Comparison of ENCODE assay signal across 15 cellular contexts in the genomic region with DNA sequence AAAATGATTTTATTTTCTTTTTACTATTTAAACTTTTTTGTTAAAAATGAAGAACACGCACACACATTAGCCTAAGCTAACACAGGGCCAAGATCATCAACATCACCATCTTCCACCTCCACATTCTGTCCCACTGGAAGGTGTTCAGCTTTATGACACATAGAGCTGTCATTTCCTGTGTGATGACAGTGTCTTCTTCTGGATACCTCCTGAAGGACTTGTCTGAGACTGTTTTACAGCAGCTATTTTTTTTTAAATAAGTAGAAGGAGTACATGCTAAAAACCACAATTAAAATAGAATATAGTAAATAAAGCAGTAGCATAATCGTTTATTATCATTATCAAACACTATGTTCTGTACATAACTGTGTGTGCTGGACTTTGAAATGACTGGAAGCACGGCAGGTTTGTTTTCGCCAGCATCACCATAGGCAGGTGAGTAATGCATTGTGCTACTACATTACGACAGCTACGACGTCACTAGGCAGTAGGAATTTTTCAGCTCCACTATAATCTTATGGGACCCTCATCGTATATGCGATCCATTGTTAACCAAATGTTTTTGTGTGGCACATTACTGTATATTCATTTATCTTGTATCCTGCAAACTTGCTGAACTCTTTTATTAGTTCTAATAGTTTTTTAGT.
DNase-seq lines count a peak whose midpoint lies in the region; ATAC-seq and TF ChIP-seq lines count a peak whose summit lies in the region.
"Had no signal": no experiment of that assay in that cellular context is flagged by ENCODE, and none has a peak within 500 bp of the region (broad histone marks: within the 10 kb centered on the region; RNA-seq: fewer than 3 reads in every experiment).

No MANE protein-coding gene starts in this region.

- H3K9me2 ChIP-seq in PC-9 (ENCODE audit: insufficient read depth), result no peaks in the 10 kb centered on the region

- H3K36me3 ChIP-seq in PC-9 (ENCODE audit: low read depth) (no peaks in the 10 kb centered on the region), smooth muscle cell (ENCODE audit: low read depth) (no peaks in the 10 kb centered on the region)

- H3F3A ChIP-seq in PC-9 (ENCODE audit: insufficient read depth, low read depth) (peaks cover 8% of the 10 kb centered on the region), smooth muscle cell (ENCODE audit: low read depth) (no peaks in the 10 kb centered on the region)

- H3K27me3 ChIP-seq in PC-9 (ENCODE audit: insufficient read depth, low read depth) (no peaks in the 10 kb centered on the region), smooth muscle cell (ENCODE audit: low read depth) (peaks cover 12% of the 10 kb centered on the region)

- H3K4me1 ChIP-seq in PC-9 (replicated peaks; ENCODE audit: insufficient read depth) (peaks cover 5% of the 10 kb centered on the region; the same call in 1 of the 2 replicates), smooth muscle cell (ENCODE audit: low read depth) (peaks cover 8% of the 10 kb centered on the region)

- CTCF ChIA-PET in activated CD4-positive, alpha-beta T cell treated with anti-CD3 and anti-CD28 coated beads for 36 hours (lab: Charles Lee), result interaction anchor here (0.8 kb wide), 1 partner anchor 86 kb away, joined by 3 read pairs; no protein-coding TSS in a partner anchor
- CTCF ChIA-PET in PC-9 (lab: Charles Lee), result interaction anchor here (0.6 kb wide), 1 partner anchor 701 kb away, joined by 6 read pairs; no protein-coding TSS in a partner anchor

- H3K4me3 Mint-ChIP-seq in activated CD4-positive, alpha-beta T cell treated with anti-CD3 and anti-CD28 coated beads for 36 hours, result no peak overlapping the region
- H3K4me3 Mint-ChIP-seq in type B pancreatic cell, result no peak overlapping the region
- no peak overlapping the region for H3K4me3 Mint-ChIP-seq in activated T-helper 1 cell treated with anti-CD3 and anti-CD28 coated beads, Interleukin-12 subunit alpha, Interleukin-12 subunit beta, Interleukin-2, Interleukin-4 antibody, amounts not matched to agents 30 ng/mL and 10 ng/mL and 1 ng/mL, durations not matched to agents 14 hours and 24 hours and 36 hours
- H3K4me3 Mint-ChIP-seq: activated B cell treated with CpG ODN at 0.5 μM for 24 hours; dendritic cell treated with granulocyte-macrophage colony-stimulating factor and Interleukin-4, amounts not matched to agents 40 ng/mL and 50 ng/mL, for 4 days had no signal

- H3K27ac ChIP-seq in PC-9 (no peak overlapping the region), epithelial cell of prostate (peak overlapping the region; percentile 82), smooth muscle cell (ENCODE audit: low read depth) (peak overlapping the region; percentile 21)
- H3K27ac ChIP-seq: HL-60 had no signal

- no peak for TF ChIP-seq CTCF in PC-9 (conservative IDR thresholded peaks at IDR 0.05)
- TF ChIP-seq CTCF in smooth muscle cell (IDR thresholded peaks at IDR 0.05; ENCODE audit: borderline replicate concordance, insufficient read depth, poor library complexity, severe bottlenecking), result no peak
- TF ChIP-seq CTCF in type B pancreatic cell (conservative IDR thresholded peaks at IDR 0.05), result no peak

- H3K4me2 ChIP-seq in PC-9 (peak overlapping the region; percentile 21), smooth muscle cell (no peak overlapping the region)

- WGBS in smooth muscle cell (ENCODE audit: low lambda C conversion rate), result 80% methylated on average over 9 of the region's 9 CpGs

- H4K20me1 ChIP-seq in PC-9 (ENCODE audit: insufficient read depth) (no peaks in the 10 kb centered on the region), smooth muscle cell (ENCODE audit: low read depth) (no peaks in the 10 kb centered on the region)

- H3K27ac Mint-ChIP-seq in activated CD4-positive, alpha-beta T cell treated with anti-CD3 and anti-CD28 coated beads for 36 hours, result no peak overlapping the region
- no peak overlapping the region for H3K27ac Mint-ChIP-seq in type B pancreatic cell
- H3K27ac Mint-ChIP-seq in activated T-helper 1 cell treated with anti-CD3 and anti-CD28 coated beads, Interleukin-12 subunit alpha, Interleukin-12 subunit beta, Interleukin-2, Interleukin-4 antibody, amounts not matched to agents 30 ng/mL and 10 ng/mL and 1 ng/mL, durations not matched to agents 14 hours and 24 hours and 36 hours, result no peak overlapping the region
- H3K27ac Mint-ChIP-seq: activated B cell treated with CpG ODN at 0.5 μM for 24 hours; dendritic cell treated with granulocyte-macrophage colony-stimulating factor and Interleukin-4, amounts not matched to agents 40 ng/mL and 50 ng/mL, for 4 days had no signal

- no peak overlapping the region for H3K9ac ChIP-seq in smooth muscle cell (ENCODE audit: low read depth)

- no TSS peak for BruUV-seq in PC-9 (replicated peaks; lab: Mats Ljungman, UMichigan)

- H2AFZ ChIP-seq in PC-9 (no peak overlapping the region), smooth muscle cell (ENCODE audit: low read depth) (no peak overlapping the region)

- H3K9me3 ChIP-seq in PC-9 (ENCODE audit: insufficient read depth, low read depth), result no peaks in the 10 kb centered on the region
- no peaks in the 10 kb centered on the region for H3K9me3 ChIP-seq in smooth muscle cell (replicated peaks; ENCODE audit: low read depth)

- intact Hi-C loops in activated CD4-positive, alpha-beta T cell treated with anti-CD3 and anti-CD28 coated beads for 36 hours (cut with DNase I, micrococcal nuclease), result no loop called here
- intact Hi-C loops in PC-9 (cut with micrococcal nuclease; ENCODE audit: unreplicated experiment), result loop anchor here (10.0 kb wide), 1 partner anchor 190 kb away; a partner anchor contains a TSS
- intact Hi-C loops in activated T-helper 1 cell treated with anti-CD3 and anti-CD28 coated beads, Interleukin-12 subunit alpha, Interleukin-12 subunit beta, Interleukin-2, Interleukin-4 antibody, amounts not matched to agents 30 ng/mL and 10 ng/mL and 1 ng/mL, durations not matched to agents 14 hours and 24 hours and 36 hours (cut with micrococcal nuclease), result no loop called here

- H3K27me3 Mint-ChIP-seq in activated CD4-positive, alpha-beta T cell treated with anti-CD3 and anti-CD28 coated beads for 36 hours, result peaks cover 43% of the 10 kb centered on the region
- peaks cover 22% of the 10 kb centered on the region for H3K27me3 Mint-ChIP-seq in type B pancreatic cell
- H3K27me3 Mint-ChIP-seq in activated T-helper 1 cell treated with anti-CD3 and anti-CD28 coated beads, Interleukin-12 subunit alpha, Interleukin-12 subunit beta, Interleukin-2, Interleukin-4 antibody, amounts not matched to agents 30 ng/mL and 10 ng/mL and 1 ng/mL, durations not matched to agents 14 hours and 24 hours and 36 hours (ENCODE audit: insufficient read depth), result peaks cover 44% of the 10 kb centered on the region

- ATAC-seq in activated CD4-positive, alpha-beta T cell treated with anti-CD3 and anti-CD28 coated beads for 36 hours, result peak; percentile 90

- H3K79me2 ChIP-seq in PC-9 (ENCODE audit: low read depth) (no peaks in the 10 kb centered on the region), smooth muscle cell (ENCODE audit: low read depth) (no peaks in the 10 kb centered on the region)

- POLR2A ChIA-PET in activated CD4-positive, alpha-beta T cell treated with anti-CD3 and anti-CD28 coated beads for 36 hours (lab: Charles Lee), result no interaction called here
- POLR2A ChIA-PET in PC-9 (lab: Charles Lee; ENCODE audit: unreplicated experiment), result interaction anchor here (0.5 kb wide), 1 partner anchor 165 kb away, joined by 3 read pairs; no protein-coding TSS in a partner anchor

- H3K4me3 ChIP-seq in PC-9 (no peak overlapping the region; the same call in 1 of the 2 replicates), smooth muscle cell (no peak overlapping the region)

- peaks cover 2% of the 10 kb centered on the region for H3K4me1 Mint-ChIP-seq in activated CD4-positive, alpha-beta T cell treated with anti-CD3 and anti-CD28 coated beads for 36 hours
- H3K4me1 Mint-ChIP-seq in type B pancreatic cell (ENCODE audit: unreplicated experiment), result peaks cover 7% of the 10 kb centered on the region
- H3K4me1 Mint-ChIP-seq in activated T-helper 1 cell treated with anti-CD3 and anti-CD28 coated beads, Interleukin-12 subunit alpha, Interleukin-12 subunit beta, Interleukin-2, Interleukin-4 antibody, amounts not matched to agents 30 ng/mL and 10 ng/mL and 1 ng/mL, durations not matched to agents 14 hours and 24 hours and 36 hours (ENCODE audit: low read depth), result peaks cover 4% of the 10 kb centered on the region

- no peak for DNase-seq in activated CD4-positive, alpha-beta T cell treated with anti-CD3 and anti-CD28 coated beads for 36 hours
- no peak for DNase-seq in activated CD4-positive, alpha-beta T cell treated with anti-CD3 and anti-CD28 coated beads for 48 hours
- DNase-seq in PC-9 (peak in 1 of 2 experiments; percentile 47), epithelial cell of prostate (ENCODE audit: low read depth, low spot score) (peak; percentile 74), smooth muscle cell (lab: John Stamatoyannopoulos, UW; ENCODE audit: unreplicated experiment) (no peak), type B pancreatic cell (ENCODE audit: extremely low spot score, unreplicated experiment) (no peak), RPMI8226 (no peak)
- DNase-seq in activated T-helper 1 cell treated with anti-CD3 and anti-CD28 coated beads, Interleukin-12 subunit alpha, Interleukin-12 subunit beta, Interleukin-2, Interleukin-4 antibody, amounts not matched to agents 30 ng/mL and 10 ng/mL and 1 ng/mL, durations not matched to agents 14 hours and 24 hours and 36 hours (ENCODE audit: low spot score), result no peak
- DNase-seq: activated B cell treated with CpG ODN at 0.5 μM for 24 hours, amniotic stem cell, COR-L47, MM.1S, NCI-H2171 had no signal

- no peaks in the 10 kb centered on the region for H3K36me3 Mint-ChIP-seq in activated CD4-positive, alpha-beta T cell treated with anti-CD3 and anti-CD28 coated beads for 36 hours (ENCODE audit: low read depth)
- no peaks in the 10 kb centered on the region for H3K36me3 Mint-ChIP-seq in type B pancreatic cell
- H3K36me3 Mint-ChIP-seq in activated T-helper 1 cell treated with anti-CD3 and anti-CD28 coated beads, Interleukin-12 subunit alpha, Interleukin-12 subunit beta, Interleukin-2, Interleukin-4 antibody, amounts not matched to agents 30 ng/mL and 10 ng/mL and 1 ng/mL, durations not matched to agents 14 hours and 24 hours and 36 hours (ENCODE audit: low read depth), result no peaks in the 10 kb centered on the region

- H3K9me3 Mint-ChIP-seq in activated CD4-positive, alpha-beta T cell treated with anti-CD3 and anti-CD28 coated beads for 36 hours (ENCODE audit: low read depth), result no peaks in the 10 kb centered on the region
- no peaks in the 10 kb centered on the region for H3K9me3 Mint-ChIP-seq in type B pancreatic cell
- H3K9me3 Mint-ChIP-seq in activated T-helper 1 cell treated with anti-CD3 and anti-CD28 coated beads, Interleukin-12 subunit alpha, Interleukin-12 subunit beta, Interleukin-2, Interleukin-4 antibody, amounts not matched to agents 30 ng/mL and 10 ng/mL and 1 ng/mL, durations not matched to agents 14 hours and 24 hours and 36 hours, result no peaks in the 10 kb centered on the region
- H3K9me3 Mint-ChIP-seq: dendritic cell treated with granulocyte-macrophage colony-stimulating factor and Interleukin-4, amounts not matched to agents 40 ng/mL and 50 ng/mL, for 4 days had no signal
